In the genomic region with DNA sequence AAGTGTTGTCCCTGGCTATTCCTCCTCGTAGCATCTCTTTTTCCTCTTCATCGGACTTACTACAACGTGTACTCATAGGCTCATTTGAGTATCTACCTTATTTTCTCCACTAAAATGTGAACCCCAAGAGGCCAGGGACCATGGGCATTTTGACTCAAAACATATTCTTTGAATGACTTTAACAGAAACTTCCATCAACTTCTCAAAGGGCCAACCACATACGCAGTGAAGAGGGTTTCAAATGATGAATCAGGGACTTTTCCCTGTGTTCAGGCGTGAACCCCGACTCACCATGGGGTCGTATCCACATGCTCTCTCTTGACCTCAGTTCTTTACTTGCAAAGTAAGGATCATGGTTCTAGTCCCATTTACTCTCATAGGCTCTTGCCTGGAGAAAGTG, we compare ENCODE assay signal across 14 cellular contexts. TPM values are rescaled to one million over a fixed set of nuclear protein-coding genes. Genes with fewer than 3 reads are reported as not detected.
DNase-seq lines count a peak whose midpoint lies in the region; ATAC-seq and TF ChIP-seq lines count a peak whose summit lies in the region.
"Had no signal": no experiment of that assay in that cellular context is flagged by ENCODE, and none has a peak within 500 bp of the region (broad histone marks: within the 10 kb centered on the region; RNA-seq: fewer than 3 reads in every experiment).

No MANE protein-coding gene starts in this region.

- H3K4me2 ChIP-seq in PC-9: no peak overlapping the region

- H3K4me3 Mint-ChIP-seq in T-helper 2 cell treated with Interferon-gamma antibody and Interleukin-4, amounts not matched to agents 5 μg/mL and 100 μg/mL, for 36 hours: peak overlapping the region; percentile 13
- H3K4me3 Mint-ChIP-seq: CD14-positive monocyte had no signal

- CTCF ChIA-PET in PC-9 (lab: Charles Lee): no interaction called here

- no peak overlapping the region for H3K27ac ChIP-seq in PC-9
- H3K27ac ChIP-seq: adrenal gland had no signal

- ATAC-seq in GM18520 (IDR thresholded peaks at IDR 0.05; ENCODE audit: unreplicated experiment) (peak; percentile 56), HG02571 (IDR thresholded peaks at IDR 0.05; ENCODE audit: unreplicated experiment) (peak; percentile 64)

- H3K9me3 Mint-ChIP-seq in T-helper 2 cell treated with Interferon-gamma antibody and Interleukin-4, amounts not matched to agents 5 μg/mL and 100 μg/mL, for 36 hours: no peaks in the 10 kb centered on the region
- H3K9me3 Mint-ChIP-seq: CD14-positive monocyte had no signal

- POLR2A ChIA-PET in PC-9 (lab: Charles Lee; ENCODE audit: unreplicated experiment): no interaction called here

- BruUV-seq in PC-9 (replicated peaks; lab: Mats Ljungman, UMichigan): no TSS peak

- H3K4me1 ChIP-seq in PC-9 (replicated peaks; ENCODE audit: insufficient read depth): no peaks in the 10 kb centered on the region
- H3K4me1 ChIP-seq: adrenal gland had no signal

- H2AFZ ChIP-seq in PC-9: no peak overlapping the region

- peaks cover 12% of the 10 kb centered on the region for H3K27me3 Mint-ChIP-seq in T-helper 2 cell treated with Interferon-gamma antibody and Interleukin-4, amounts not matched to agents 5 μg/mL and 100 μg/mL, for 36 hours (ENCODE audit: low read depth)

- 0 out of 2 replicates have a peak, but pooled peaks cover 9% of the 10 kb centered on the region for H3K27me3 ChIP-seq in PC-9 (ENCODE audit: insufficient read depth, low read depth)
- H3K27me3 ChIP-seq: adrenal gland had no signal

- TF ChIP-seq CTCF in GM10266 (IDR thresholded peaks at IDR 0.05; ENCODE audit: control insufficient read depth, insufficient read depth, low read depth, missing control alignments): no peak
- TF ChIP-seq CTCF in PC-9 (conservative IDR thresholded peaks at IDR 0.05): no peak

- H3K4me1 Mint-ChIP-seq in T-helper 2 cell treated with Interferon-gamma antibody and Interleukin-4, amounts not matched to agents 5 μg/mL and 100 μg/mL, for 36 hours (ENCODE audit: low read depth): peaks cover 20% of the 10 kb centered on the region

- H3K9me2 ChIP-seq in PC-9 (ENCODE audit: insufficient read depth): peaks cover 5% of the 10 kb centered on the region; the same call in 1 of the 2 replicates

- TF ChIP-seq POLR2A in erythroblast (IDR thresholded peaks at IDR 0.05; ENCODE audit: low read length): no peak

- H3K36me3 ChIP-seq in PC-9 (ENCODE audit: low read depth): no peaks in the 10 kb centered on the region
- H3K36me3 ChIP-seq: adrenal gland had no signal

- no peaks in the 10 kb centered on the region for H3F3A ChIP-seq in PC-9 (ENCODE audit: insufficient read depth, low read depth)

- no peaks in the 10 kb centered on the region for H4K20me1 ChIP-seq in PC-9 (ENCODE audit: insufficient read depth)

- intact Hi-C loops in PC-9 (cut with micrococcal nuclease; ENCODE audit: unreplicated experiment): no loop called here

- no peaks in the 10 kb centered on the region for H3K79me2 ChIP-seq in PC-9 (ENCODE audit: low read depth)

- DNase-seq in GM10266 (ENCODE audit: extremely low spot score) (peak; percentile 47), PC-9 (no peak), erythroblast (lab: John Stamatoyannopoulos, UW) (no peak), HT-29 (ENCODE audit: low spot score) (no peak), mucosa of gallbladder (ENCODE audit: low spot score) (no peak)
- peak; percentile 54 for DNase-seq in T-helper 2 cell treated with Interferon-gamma antibody and Interleukin-4, amounts not matched to agents 5 μg/mL and 100 μg/mL, for 36 hours (ENCODE audit: low spot score)
- DNase-seq: adrenal gland, dermis blood vessel endothelial cell, islet precursor cell, NCI-H510A, SHP77 treated with DMSO at 0.1 percent for 48 hours had no signal

- H3K36me3 Mint-ChIP-seq in T-helper 2 cell treated with Interferon-gamma antibody and Interleukin-4, amounts not matched to agents 5 μg/mL and 100 μg/mL, for 36 hours (ENCODE audit: low read depth): no peaks in the 10 kb centered on the region
- H3K36me3 Mint-ChIP-seq: CD14-positive monocyte had no signal

- no peak overlapping the region for H3K4me3 ChIP-seq in PC-9
- H3K4me3 ChIP-seq: adrenal gland had no signal

- no peaks in the 10 kb centered on the region for H3K9me3 ChIP-seq in PC-9 (ENCODE audit: insufficient read depth, low read depth)
- H3K9me3 ChIP-seq: adrenal gland had no signal

- H3K27ac Mint-ChIP-seq in T-helper 2 cell treated with Interferon-gamma antibody and Interleukin-4, amounts not matched to agents 5 μg/mL and 100 μg/mL, for 36 hours: no peak overlapping the region
- H3K27ac Mint-ChIP-seq: CD14-positive monocyte had no signal

RNA-seq across cellular contexts. Expression of gene GPR137B, which starts 20.2 kb away (rescaled TPM):
- not detected in 2 replicates for total RNA-seq in PC-9 (2021)
- 2.6 and 5.3 TPM in 2 replicates for total RNA-seq in HT-29 (2014; rRNA removed; shearing (Covaris generic))
- total RNA-seq in mucosa of gallbladder: 30.5 TPM

RNA-seq across cellular contexts. Expression of gene NID1, which starts 57.3 kb away (rescaled TPM):
- not detected in 2 replicates for total RNA-seq in PC-9 (2021)
- total RNA-seq in HT-29 (2014; rRNA removed; shearing (Covaris generic)): not detected in 2 replicates
- 89.4 TPM for total RNA-seq in mucosa of gallbladder

Comparison
In these comparisons a context has a peak if more than half of its experiments do, and no peak if none do; other contexts are left out.
1. DNase-seq: peak in GM10266 (single experiment) and T-helper 2 cell treated with Interferon-gamma antibody and Interleukin-4, amounts not matched to agents 5 μg/mL and 100 μg/mL, for 36 hours (single experiment); none in PC-9 (0 of 2), erythroblast (0 of 2), HT-29 (single experiment) and mucosa of gallbladder (single experiment).
2. RNA of gene NID1, which starts 57.3 kb away (total RNA-seq): 89.4 TPM in mucosa of gallbladder (single experiment); not detected in PC-9 and not detected in HT-29; every median in the first group is over 10 times any median in the second.